2 cellular contexts compared by ENCODE assay signal in the genomic region with DNA sequence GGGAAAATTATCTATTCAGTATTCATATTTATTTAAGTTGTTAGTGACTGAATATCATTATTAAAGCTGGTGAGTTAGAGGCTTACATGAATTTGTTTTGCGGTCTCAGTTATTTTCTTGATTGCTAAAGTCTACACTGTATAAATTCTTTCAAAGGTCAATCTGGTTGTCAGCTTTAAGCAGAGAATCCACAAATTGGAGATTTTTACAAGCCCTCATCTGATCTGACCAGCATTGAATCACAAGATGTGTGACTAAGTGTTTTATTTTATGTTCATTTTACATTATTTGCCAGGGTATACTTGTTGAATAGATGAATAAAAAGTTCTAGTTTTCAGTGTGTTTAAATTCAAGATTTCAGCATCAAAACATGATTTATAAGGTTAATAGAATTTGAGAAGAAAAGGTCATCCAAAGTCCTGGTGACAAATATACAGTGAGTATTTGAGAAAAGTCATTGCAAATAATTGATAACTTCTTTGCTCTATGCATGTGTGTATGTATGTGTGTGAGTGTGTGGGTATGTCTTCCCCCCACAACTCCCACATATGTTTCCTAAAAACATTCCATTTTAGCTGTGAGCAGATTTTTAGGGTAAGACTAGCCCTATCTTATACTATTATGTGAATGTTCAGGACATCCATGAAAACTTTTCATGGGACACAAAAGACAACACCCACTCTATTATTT.
A peak's percentile ranks its signal among the peaks of the same experiment; 100 is the strongest.
TF ChIP-seq lines count a peak whose summit lies in the region.

No MANE protein-coding gene starts in this region.

TF ChIP-seq in SK-N-SH, 30 proteins besides CTCF, POLR2A, EP300 and RAD21:
- TF ChIP-seq PBX3 (IDR thresholded peaks at IDR 0.05) (peak; percentile 55), CHD2 (IDR thresholded peaks at IDR 0.05; ENCODE audit: low read length, partially characterized antibody) (no peak), IRF3 (IDR thresholded peaks at IDR 0.05; ENCODE audit: low read depth, low read length) (no peak), RXRA (IDR thresholded peaks at IDR 0.05; ENCODE audit: borderline replicate concordance, low read depth) (no peak), TEAD4 (IDR thresholded peaks at IDR 0.05; ENCODE audit: borderline replicate concordance, insufficient read depth) (no peak)

TF ChIP-seq in SK-N-SH treated with all-trans-retinoic acid at 6 μM for 48 hours, 23 proteins besides CTCF, POLR2A, EP300 and RAD21 (continued from another document):
- TF ChIP-seq TSHZ2 (CRISPR knock-in tag; IDR thresholded peaks at IDR 0.05) (no peak), ISL1 (CRISPR knock-in tag; IDR thresholded peaks at IDR 0.05) (no peak), RARB (CRISPR knock-in tag; IDR thresholded peaks at IDR 0.05) (no peak), TCF4 (CRISPR knock-in tag; IDR thresholded peaks at IDR 0.05; ENCODE audit: borderline replicate concordance) (no peak), ARNTL (CRISPR knock-in tag; IDR thresholded peaks at IDR 0.05; ENCODE audit: borderline replicate concordance, low read depth) (no peak), OSR1 (CRISPR knock-in tag; IDR thresholded peaks at IDR 0.05) (no peak), ZFP30 (CRISPR knock-in tag; IDR thresholded peaks at IDR 0.05) (no peak), SNAI2 (CRISPR knock-in tag; IDR thresholded peaks at IDR 0.05) (no peak)
